28 cellular contexts compared by ENCODE assay signal in genomic region chr1:231594123-231594522, GRCh38.
"Had no signal": no experiment of that assay in that cellular context is flagged by ENCODE, and none has a peak within 500 bp of the region (broad histone marks: within the 10 kb centered on the region; RNA-seq: fewer than 3 reads in every experiment).

No MANE protein-coding gene starts in this region.

- H3K4me3 ChIP-seq: neural progenitor cell, ovary, psoas muscle, right lobe of liver, sigmoid colon, stomach, thoracic aorta, thyroid gland, tibial nerve, upper lobe of left lung, vagina had no signal

- H3K9me3 Mint-ChIP-seq: nephron; neural progenitor cell; stimulated activated effector memory CD8-positive, alpha-beta T cell treated with anti-CD3 and anti-CD28 coated beads, Interleukin-12 subunit alpha, Interleukin-12 subunit beta, amount 100 ng/mL, for 72 hours; stimulated activated naive B cell treated with anti-CD40 and anti-IgM and Interleukin-4, amounts not matched to agents 10 μg/mL and 1 μg/mL and 100 μg/mL, for 72 hours; stimulated activated naive CD8-positive, alpha-beta T cell treated with anti-CD3 and anti-CD28 coated beads, Interleukin-15, Interleukin-2, amounts not matched to agents 100 ng/mL and 50 ng/mL, for 24 hours had no signal

- H3K9ac ChIP-seq: neural progenitor cell, parathyroid adenoma had no signal

- H3K27ac Mint-ChIP-seq: nephron; neural progenitor cell; progenitor cell of endocrine pancreas; stimulated activated effector memory CD8-positive, alpha-beta T cell treated with anti-CD3 and anti-CD28 coated beads, Interleukin-12 subunit alpha, Interleukin-12 subunit beta, amount 100 ng/mL, for 72 hours; stimulated activated naive B cell treated with anti-CD40 and anti-IgM and Interleukin-4, amounts not matched to agents 10 μg/mL and 1 μg/mL and 100 μg/mL, for 72 hours; stimulated activated naive CD8-positive, alpha-beta T cell treated with anti-CD3 and anti-CD28 coated beads, Interleukin-15, Interleukin-2, amounts not matched to agents 100 ng/mL and 50 ng/mL, for 24 hours had no signal

- H3K4me1 ChIP-seq: parathyroid adenoma, psoas muscle, right lobe of liver, thyroid gland, upper lobe of left lung, vagina had no signal

- H3K4me2 ChIP-seq: neural progenitor cell had no signal

- H3K9me3 ChIP-seq: ovary, psoas muscle, right lobe of liver, sigmoid colon, stomach, thoracic aorta, thyroid gland, tibial nerve, upper lobe of left lung, vagina had no signal

- H3K27me3 ChIP-seq: neural progenitor cell, ovary, right lobe of liver, sigmoid colon, stomach, thyroid gland, tibial nerve, upper lobe of left lung, vagina had no signal

- FAIRE-seq: small intestine, urothelium cell line had no signal

- H3K4me3 Mint-ChIP-seq: nephron; neural progenitor cell; stimulated activated effector memory CD8-positive, alpha-beta T cell treated with anti-CD3 and anti-CD28 coated beads, Interleukin-12 subunit alpha, Interleukin-12 subunit beta, amount 100 ng/mL, for 72 hours; stimulated activated naive B cell treated with anti-CD40 and anti-IgM and Interleukin-4, amounts not matched to agents 10 μg/mL and 1 μg/mL and 100 μg/mL, for 72 hours; stimulated activated naive CD8-positive, alpha-beta T cell treated with anti-CD3 and anti-CD28 coated beads, Interleukin-15, Interleukin-2, amounts not matched to agents 100 ng/mL and 50 ng/mL, for 24 hours had no signal

- H3K36me3 ChIP-seq: neural progenitor cell, ovary, right lobe of liver, sigmoid colon, stomach, thoracic aorta, thyroid gland, tibial nerve, upper lobe of left lung, vagina had no signal

- DNase-seq: occipital lobe; ovary; posterior cingulate gyrus; psoas muscle; right cardiac atrium; right lobe of liver; sigmoid colon; small intestine; stimulated activated CD4-positive, alpha-beta T cell treated with anti-CD3 and anti-CD28 coated beads, Interleukin-15, amount 100 ng/mL, for 24 hours; stimulated activated CD4-positive, alpha-beta T cell treated with anti-CD3 and anti-CD28 coated beads, Interleukin-2, amount 100 ng/mL, for 24 hours; stimulated activated CD4-positive, alpha-beta T cell treated with anti-CD3 and anti-CD28 coated beads, Interleukin-2, amount 100 ng/mL, for 48 hours; stimulated activated CD4-positive, alpha-beta T cell treated with anti-CD3 and anti-CD28 coated beads, Interleukin-4, amount 100 ng/mL, for 24 hours; stimulated activated naive B cell treated with anti-CD40 and anti-IgM and Interleukin-4, amounts not matched to agents 10 μg/mL and 1 μg/mL and 100 μg/mL, for 72 hours; stimulated activated naive CD4-positive, alpha-beta T cell treated with Interleukin-2 at 50 U/mL for 16 hours; stomach; thyroid gland; trophoblast cell; upper lobe of left lung had no signal

- H3K36me3 Mint-ChIP-seq: neural progenitor cell; stimulated activated effector memory CD8-positive, alpha-beta T cell treated with anti-CD3 and anti-CD28 coated beads, Interleukin-12 subunit alpha, Interleukin-12 subunit beta, amount 100 ng/mL, for 72 hours; stimulated activated naive B cell treated with anti-CD40 and anti-IgM and Interleukin-4, amounts not matched to agents 10 μg/mL and 1 μg/mL and 100 μg/mL, for 72 hours had no signal

- ATAC-seq: psoas muscle; right cardiac atrium; right lobe of liver; stimulated activated effector memory CD8-positive, alpha-beta T cell treated with anti-CD3 and anti-CD28 coated beads, Interleukin-12 subunit alpha, Interleukin-12 subunit beta, amount 100 ng/mL, for 72 hours; stimulated activated naive B cell treated with anti-CD40 and anti-IgM and Interleukin-4, amounts not matched to agents 10 μg/mL and 1 μg/mL and 100 μg/mL, for 72 hours had no signal

- H3K27ac ChIP-seq: neural progenitor cell, ovary, parathyroid adenoma, psoas muscle, right lobe of liver, sigmoid colon, stomach, thoracic aorta, thyroid gland, tibial nerve, upper lobe of left lung, vagina had no signal

- H2AFZ ChIP-seq: neural progenitor cell, parathyroid adenoma had no signal

- H3K79me2 ChIP-seq: parathyroid adenoma had no signal

- H3K27me3 Mint-ChIP-seq: progenitor cell of endocrine pancreas; stimulated activated naive B cell treated with anti-CD40 and anti-IgM and Interleukin-4, amounts not matched to agents 10 μg/mL and 1 μg/mL and 100 μg/mL, for 72 hours; stimulated activated naive CD8-positive, alpha-beta T cell treated with anti-CD3 and anti-CD28 coated beads, Interleukin-15, Interleukin-2, amounts not matched to agents 100 ng/mL and 50 ng/mL, for 24 hours had no signal
